30 cellular contexts compared by ENCODE assay signal in the genomic region with DNA sequence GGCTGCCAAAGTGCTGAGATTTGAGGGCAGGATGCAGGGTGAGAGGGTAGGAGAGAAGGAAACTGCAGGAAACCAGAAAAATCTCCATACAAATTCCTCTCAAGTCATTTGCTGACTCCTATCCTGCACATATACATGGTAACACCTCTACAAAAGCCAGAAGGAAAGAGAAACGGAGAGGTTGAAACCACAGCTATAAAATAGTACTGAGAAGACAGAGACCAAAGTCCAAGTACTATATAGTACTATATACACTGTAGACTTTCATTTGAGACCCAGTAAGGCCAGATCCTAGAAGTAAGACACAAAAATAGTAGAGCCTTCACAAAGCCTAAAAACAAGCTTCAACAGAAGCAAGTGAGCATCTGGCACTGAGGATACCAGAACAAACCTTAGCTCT.
"Had no signal": no experiment of that assay in that cellular context is flagged by ENCODE, and none has a peak within 500 bp of the region (broad histone marks: within the 10 kb centered on the region; RNA-seq: fewer than 3 reads in every experiment).

No MANE protein-coding gene starts in this region.

- H3K4me3 ChIP-seq: MG63, SJSA1 had no signal

- H3K27ac ChIP-seq: brain microvascular endothelial cell, SJSA1 had no signal

- ATAC-seq: activated CD8-positive, alpha-beta T cell treated with anti-CD3 and anti-CD28 coated beads for 36 hours; activated T-cell treated with anti-CD3 and anti-CD28 coated beads, Interleukin-2, amount 50 U/mL, for 72 hours; activated T-helper 17 cell treated with anti-CD3 and anti-CD28 coated beads, Interleukin-2, amount 50 U/mL, for 72 hours; Panc1 had no signal

- H3K9me3 ChIP-seq: MG63, SJSA1, SK-N-SH had no signal

- H3K36me3 ChIP-seq: brain microvascular endothelial cell, MG63, SJSA1 had no signal

- DNase-seq: activated B cell treated with CpG ODN at 0.5 μM for 24 hours; activated CD4-positive, alpha-beta T cell treated with anti-CD3 and anti-CD28 coated beads for 1 hour; activated CD4-positive, alpha-beta T cell treated with anti-CD3 and anti-CD28 coated beads, Interleukin-2, amount 10 ng/mL, durations not matched to agents 24 days and 14 days; activated CD4-positive, alpha-beta T cell treated with anti-CD3 and anti-CD28 coated beads, Interleukin-2, amount 50 U/mL, for 4 hours; activated CD8-positive, alpha-beta T cell treated with anti-CD3 and anti-CD28 coated beads for 36 hours; activated effector memory CD4-positive, alpha-beta T cell treated with anti-CD3 and anti-CD28 coated beads, Interleukin-2, amount 50 U/mL, for 16 hours; activated naive CD4-positive, alpha-beta T cell; activated naive CD4-positive, alpha-beta T cell treated with anti-CD3 and anti-CD28 coated beads, Interleukin-2, amount 50 U/mL, for 16 hours; activated naive CD8-positive, alpha-beta T cell treated with anti-CD3 and anti-CD28 coated beads for 36 hours; activated T-cell treated with anti-CD3 and anti-CD28 coated beads, Interleukin-2, amount 50 U/mL, for 1 hour; activated T-cell treated with anti-CD3 and anti-CD28 coated beads, Interleukin-2, amount 50 U/mL, for 72 hours; amniotic stem cell; aorta; brain microvascular endothelial cell; central memory CD4-positive, alpha-beta T cell; Kasumi-1; MG63; NCI-H1048; NCI-H1105 treated with DMSO at 0.1 percent for 48 hours; NCI-H1436; NCI-H1694 treated with DMSO at 0.1 percent for 48 hours; NCI-H2029; NCI-H345; NCI-H524 treated with DMSO at 0.1 percent for 48 hours; RPMI8226; SHP77 treated with DMSO at 0.1 percent for 48 hours; SK-N-SH had no signal

- H3K27me3 ChIP-seq: brain microvascular endothelial cell, MG63, SJSA1 had no signal

- H3K4me1 ChIP-seq: SJSA1 had no signal
